In the genomic region with DNA sequence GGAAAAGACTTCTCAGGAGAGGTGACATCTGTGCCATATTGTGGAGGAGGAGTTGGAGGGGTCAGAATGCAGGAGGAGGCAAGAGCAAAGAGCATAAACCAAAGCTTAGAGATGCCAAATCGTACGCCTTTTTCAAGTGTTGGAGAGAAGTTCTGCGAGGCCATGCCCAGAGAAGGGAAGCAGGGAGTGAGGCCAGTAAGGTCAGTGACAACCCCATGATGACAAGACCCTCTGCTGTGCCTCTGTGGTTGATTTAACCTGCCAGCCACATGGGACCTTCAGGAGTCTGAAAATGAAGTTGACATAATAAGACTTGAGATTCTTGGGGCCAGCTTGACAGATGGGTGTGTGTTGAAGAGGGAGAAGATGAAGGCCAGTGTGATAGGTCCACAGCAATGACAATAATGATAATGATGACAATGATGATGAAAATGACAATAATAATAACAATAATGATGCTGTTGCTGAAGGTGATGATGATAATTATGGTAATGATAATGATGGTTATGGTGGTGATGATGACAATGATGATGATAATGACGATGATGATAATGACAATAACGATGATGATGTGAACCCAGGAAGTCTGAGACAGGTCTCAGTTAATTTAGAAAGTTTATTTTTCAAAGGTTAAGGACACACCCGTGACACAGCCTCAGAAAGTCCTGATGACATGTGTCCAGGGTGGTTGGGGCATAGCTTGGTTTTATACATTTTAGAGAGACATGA, we compare ENCODE assay signal across 16 cellular contexts.
"Had no signal": no experiment of that assay in that cellular context is flagged by ENCODE, and none has a peak within 500 bp of the region (broad histone marks: within the 10 kb centered on the region; RNA-seq: fewer than 3 reads in every experiment).

No MANE protein-coding gene starts in this region.

- H3K27me3 Mint-ChIP-seq: dendritic cell treated with granulocyte-macrophage colony-stimulating factor and Interleukin-4, amounts not matched to agents 40 ng/mL and 50 ng/mL, for 4 days; stimulated activated memory B cell treated with anti-CD40 and anti-IgM and Interleukin-4, amounts not matched to agents 10 μg/mL and 1 μg/mL and 100 μg/mL, for 72 hours had no signal

- H3K4me3 ChIP-seq: mucosa of descending colon, spleen, tibial nerve had no signal

- DNase-seq: effector memory CD8-positive, alpha-beta T cell; foreskin keratinocyte; kidney glomerular epithelial cell; mammary epithelial cell; mucosa of descending colon; natural killer cell; spleen; stimulated activated CD4-positive, alpha-beta T cell treated with anti-CD3 and anti-CD28 coated beads, Interleukin-15, amount 100 ng/mL, for 24 hours; stimulated activated CD4-positive, alpha-beta T cell treated with anti-CD3 and anti-CD28 coated beads, Interleukin-1b, Interleukin-23, amount 100 ng/mL, for 48 hours had no signal

- H3K36me3 Mint-ChIP-seq: natural killer cell; stimulated activated memory B cell treated with anti-CD40 and anti-IgM and Interleukin-4, amounts not matched to agents 10 μg/mL and 1 μg/mL and 100 μg/mL, for 72 hours had no signal

- H3K27ac Mint-ChIP-seq: dendritic cell treated with granulocyte-macrophage colony-stimulating factor and Interleukin-4, amounts not matched to agents 40 ng/mL and 50 ng/mL, for 4 days; effector memory CD8-positive, alpha-beta T cell; natural killer cell; stimulated activated memory B cell treated with anti-CD40 and anti-IgM and Interleukin-4, amounts not matched to agents 10 μg/mL and 1 μg/mL and 100 μg/mL, for 72 hours; stimulated activated naive CD8-positive, alpha-beta T cell treated with anti-CD3 and anti-CD28 coated beads, Interleukin-15, Interleukin-2, amounts not matched to agents 100 ng/mL and 50 ng/mL, for 24 hours had no signal

- H3K36me3 ChIP-seq: spleen, tibial nerve had no signal

- H3K9me3 ChIP-seq: mucosa of descending colon, spleen, tibial nerve had no signal

- H3K4me1 ChIP-seq: foreskin keratinocyte, tibial nerve had no signal

- H3K4me1 Mint-ChIP-seq: neural crest cell had no signal

- H3K27ac ChIP-seq: epithelial cell of prostate, foreskin keratinocyte, spleen, tibial nerve had no signal

- H3K4me3 Mint-ChIP-seq: dendritic cell treated with granulocyte-macrophage colony-stimulating factor and Interleukin-4, amounts not matched to agents 40 ng/mL and 50 ng/mL, for 4 days; effector memory CD8-positive, alpha-beta T cell; natural killer cell; neural crest cell; stimulated activated memory B cell treated with anti-CD40 and anti-IgM and Interleukin-4, amounts not matched to agents 10 μg/mL and 1 μg/mL and 100 μg/mL, for 72 hours; stimulated activated naive CD8-positive, alpha-beta T cell treated with anti-CD3 and anti-CD28 coated beads, Interleukin-15, Interleukin-2, amounts not matched to agents 100 ng/mL and 50 ng/mL, for 24 hours had no signal

- H3K9me3 Mint-ChIP-seq: dendritic cell treated with granulocyte-macrophage colony-stimulating factor and Interleukin-4, amounts not matched to agents 40 ng/mL and 50 ng/mL, for 4 days; effector memory CD8-positive, alpha-beta T cell; natural killer cell; neural crest cell; stimulated activated memory B cell treated with anti-CD40 and anti-IgM and Interleukin-4, amounts not matched to agents 10 μg/mL and 1 μg/mL and 100 μg/mL, for 72 hours; stimulated activated naive CD8-positive, alpha-beta T cell treated with anti-CD3 and anti-CD28 coated beads, Interleukin-15, Interleukin-2, amounts not matched to agents 100 ng/mL and 50 ng/mL, for 24 hours had no signal

- ATAC-seq: effector memory CD8-positive, alpha-beta T cell; foreskin keratinocyte; mucosa of descending colon; natural killer cell; sciatic nerve; stimulated activated memory B cell treated with anti-CD40 and anti-IgM and Interleukin-4, amounts not matched to agents 10 μg/mL and 1 μg/mL and 100 μg/mL, for 72 hours had no signal

- H3K27me3 ChIP-seq: foreskin keratinocyte, tibial nerve had no signal
